11 cellular contexts compared by ENCODE assay signal in the genomic region with DNA sequence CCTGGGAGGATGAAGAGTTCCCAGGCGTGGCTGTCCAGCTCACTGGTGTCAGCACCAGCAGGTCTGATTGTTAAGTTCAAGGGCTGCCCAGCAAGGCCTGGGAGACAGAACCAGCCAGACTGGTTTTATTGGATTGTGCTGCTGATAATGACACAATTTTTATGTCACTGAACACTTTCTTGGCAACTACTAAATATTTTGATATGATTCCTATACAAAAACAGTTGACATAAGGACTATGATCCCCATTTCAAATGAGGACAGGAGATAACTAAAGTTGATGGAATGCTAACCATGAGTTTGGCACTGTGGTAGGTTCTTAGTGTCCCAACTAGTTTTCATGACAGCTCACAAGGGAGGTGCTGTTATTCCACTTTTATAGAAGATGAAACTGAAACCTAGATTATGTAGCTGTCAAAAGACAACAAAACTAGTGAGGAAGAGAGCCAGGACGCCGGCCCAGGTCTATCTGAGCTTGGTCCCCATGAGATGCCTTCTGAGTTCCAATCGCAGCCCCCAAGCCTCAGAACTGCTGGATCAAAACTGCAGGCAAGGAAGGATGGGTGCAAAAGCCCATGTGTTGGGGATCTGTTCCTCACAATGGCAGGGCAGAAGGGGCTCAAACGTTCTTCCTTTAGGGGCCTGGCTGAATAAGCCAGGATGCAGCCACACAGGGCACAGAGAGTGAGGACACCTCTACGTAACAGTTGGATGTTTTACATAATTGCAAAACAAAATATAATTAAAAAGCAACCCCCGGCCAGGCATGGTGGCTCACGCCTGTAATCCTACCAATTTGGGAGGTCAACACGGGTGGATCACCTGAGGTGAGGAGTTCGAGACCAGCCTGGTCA. TPM values are rescaled to one million over a fixed set of nuclear protein-coding genes. Genes with fewer than 3 reads are reported as not detected.
A peak's percentile ranks its signal among the peaks of the same experiment; 100 is the strongest.
DNase-seq lines count a peak whose midpoint lies in the region; ATAC-seq and TF ChIP-seq lines count a peak whose summit lies in the region.
"Had no signal": no experiment of that assay in that cellular context is flagged by ENCODE, and none has a peak within 500 bp of the region (broad histone marks: within the 10 kb centered on the region; RNA-seq: fewer than 3 reads in every experiment).

No MANE protein-coding gene starts in this region.

- no peak overlapping the region for H3K4me3 Mint-ChIP-seq in activated CD4-positive, alpha-beta T cell treated with anti-CD3 and anti-CD28 coated beads, Interleukin-2, amount 10 ng/mL, durations not matched to agents 7 days and 5 days
- no peak overlapping the region for H3K4me3 Mint-ChIP-seq in activated CD4-positive, alpha-beta T cell treated with anti-CD3 and anti-CD28 coated beads, Interleukin-2, amount 10 ng/mL, durations not matched to agents 24 days and 14 days
- no peak overlapping the region for H3K4me3 Mint-ChIP-seq in T-helper 17 cell

- CTCF ChIA-PET in activated CD4-positive, alpha-beta T cell treated with anti-CD3 and anti-CD28 coated beads, Interleukin-2, amount 10 ng/mL, durations not matched to agents 7 days and 5 days (lab: Charles Lee): no interaction called here

- peaks cover 13% of the 10 kb centered on the region for H3K4me1 Mint-ChIP-seq in activated CD4-positive, alpha-beta T cell treated with anti-CD3 and anti-CD28 coated beads, Interleukin-2, amount 10 ng/mL, durations not matched to agents 7 days and 5 days
- H3K4me1 Mint-ChIP-seq in activated CD4-positive, alpha-beta T cell treated with anti-CD3 and anti-CD28 coated beads, Interleukin-2, amount 10 ng/mL, durations not matched to agents 24 days and 14 days: peaks cover 2% of the 10 kb centered on the region
- peaks cover 6% of the 10 kb centered on the region for H3K4me1 Mint-ChIP-seq in T-helper 17 cell

- H3K27ac ChIP-seq in dorsolateral prefrontal cortex: peak overlapping the region in 56 of 59 donors; percentile 9 to 100 (median 82)
- H3K27ac ChIP-seq in lower lobe of right lung: no peak overlapping the region
- H3K27ac ChIP-seq in upper lobe of left lung: peak overlapping the region; percentile 46 to 67 (median 50)
- H3K27ac ChIP-seq: SK-N-MC had no signal

- no peak for DNase-seq in activated CD4-positive, alpha-beta T cell treated with anti-CD3 and anti-CD28 coated beads, Interleukin-2, amount 10 ng/mL, durations not matched to agents 7 days and 5 days
- DNase-seq in activated CD4-positive, alpha-beta T cell treated with anti-CD3 and anti-CD28 coated beads, Interleukin-2, amount 10 ng/mL, durations not matched to agents 24 days and 14 days: no peak
- DNase-seq in dorsolateral prefrontal cortex (no peak), lower lobe of right lung (no peak), upper lobe of left lung (peak in 1 of 2 donors; percentile 81), GM03348 (ENCODE audit: low spot score) (no peak), T-helper 17 cell (no peak)
- DNase-seq: DMS 273 treated with DMSO at 0.1 percent for 48 hours, NCI-H446 had no signal

- ATAC-seq in lower lobe of right lung (peak; percentile 88 to 90), upper lobe of left lung (ENCODE audit: low FRiP score in 2 of 2) (peak; percentile 48 to 70), T-helper 17 cell (no peak), HG02610 (IDR thresholded peaks at IDR 0.05; ENCODE audit: unreplicated experiment) (no peak)

- H3K4me3 ChIP-seq in dorsolateral prefrontal cortex: no peak overlapping the region
- no peak overlapping the region for H3K4me3 ChIP-seq in lower lobe of right lung
- no peak overlapping the region for H3K4me3 ChIP-seq in upper lobe of left lung
- H3K4me3 ChIP-seq: SK-N-MC had no signal

- no peaks in the 10 kb centered on the region for H3K9me3 ChIP-seq in lower lobe of right lung
- H3K9me3 ChIP-seq in upper lobe of left lung: no peaks in the 10 kb centered on the region
- H3K9me3 ChIP-seq in T-helper 17 cell (ENCODE audit: control insufficient read depth, low read length, poor library complexity, severe bottlenecking): no peaks in the 10 kb centered on the region

- intact Hi-C loops in activated CD4-positive, alpha-beta T cell treated with anti-CD3 and anti-CD28 coated beads, Interleukin-2, amount 10 ng/mL, durations not matched to agents 24 days and 14 days (cut with micrococcal nuclease): no loop called here
- intact Hi-C loops in dorsolateral prefrontal cortex (cut with DNase I): no loop called here
- intact Hi-C loops in lower lobe of right lung (cut with DNase I): no loop called here

- no peak for TF ChIP-seq CTCF in dorsolateral prefrontal cortex (IDR thresholded peaks at IDR 0.05 in 54 of 56, conservative IDR thresholded peaks at IDR 0.05 in 2 of 56; ENCODE audit: low read depth in 1 of 56, partially characterized antibody in 56 of 56)
- no peak for TF ChIP-seq CTCF in lower lobe of right lung (IDR thresholded peaks at IDR 0.05)
- no peak for TF ChIP-seq CTCF in upper lobe of left lung (IDR thresholded peaks at IDR 0.05)

- TF ChIP-seq EP300 in upper lobe of left lung (IDR thresholded peaks at IDR 0.05): no peak

- H3K27ac Mint-ChIP-seq in activated CD4-positive, alpha-beta T cell treated with anti-CD3 and anti-CD28 coated beads, Interleukin-2, amount 10 ng/mL, durations not matched to agents 7 days and 5 days: peak overlapping the region; percentile 25
- no peak overlapping the region for H3K27ac Mint-ChIP-seq in activated CD4-positive, alpha-beta T cell treated with anti-CD3 and anti-CD28 coated beads, Interleukin-2, amount 10 ng/mL, durations not matched to agents 24 days and 14 days
- H3K27ac Mint-ChIP-seq in T-helper 17 cell: no peak overlapping the region

- H3K4me1 ChIP-seq in lower lobe of right lung (peaks cover 10% of the 10 kb centered on the region), upper lobe of left lung (peaks cover 6 to 22% (median 14%) of the 10 kb centered on the region in 4 donors)

- H3K27me3 Mint-ChIP-seq in activated CD4-positive, alpha-beta T cell treated with anti-CD3 and anti-CD28 coated beads, Interleukin-2, amount 10 ng/mL, durations not matched to agents 7 days and 5 days: no peaks in the 10 kb centered on the region
- no peaks in the 10 kb centered on the region for H3K27me3 Mint-ChIP-seq in activated CD4-positive, alpha-beta T cell treated with anti-CD3 and anti-CD28 coated beads, Interleukin-2, amount 10 ng/mL, durations not matched to agents 24 days and 14 days
- H3K27me3 Mint-ChIP-seq in T-helper 17 cell: peaks cover 32% of the 10 kb centered on the region

- no peaks in the 10 kb centered on the region for H3K9me3 Mint-ChIP-seq in activated CD4-positive, alpha-beta T cell treated with anti-CD3 and anti-CD28 coated beads, Interleukin-2, amount 10 ng/mL, durations not matched to agents 7 days and 5 days
- H3K9me3 Mint-ChIP-seq in activated CD4-positive, alpha-beta T cell treated with anti-CD3 and anti-CD28 coated beads, Interleukin-2, amount 10 ng/mL, durations not matched to agents 24 days and 14 days: no peaks in the 10 kb centered on the region

- WGBS in upper lobe of left lung, 2 donors: 81 to 84% methylated on average over 10 of the region's 10 CpGs

- TF ChIP-seq POLR2A in upper lobe of left lung (IDR thresholded peaks at IDR 0.05): no peak

- H3K27me3 ChIP-seq in dorsolateral prefrontal cortex (no peaks in the 10 kb centered on the region), lower lobe of right lung (ENCODE audit: low read depth) (no peaks in the 10 kb centered on the region), upper lobe of left lung (no peaks in the 10 kb centered on the region)

- H3K36me3 Mint-ChIP-seq in activated CD4-positive, alpha-beta T cell treated with anti-CD3 and anti-CD28 coated beads, Interleukin-2, amount 10 ng/mL, durations not matched to agents 7 days and 5 days (ENCODE audit: low read depth): no peaks in the 10 kb centered on the region
- no peaks in the 10 kb centered on the region for H3K36me3 Mint-ChIP-seq in activated CD4-positive, alpha-beta T cell treated with anti-CD3 and anti-CD28 coated beads, Interleukin-2, amount 10 ng/mL, durations not matched to agents 24 days and 14 days (ENCODE audit: low read depth)
- peaks cover 2% of the 10 kb centered on the region for H3K36me3 Mint-ChIP-seq in T-helper 17 cell (ENCODE audit: low read depth)

- H3K36me3 ChIP-seq in lower lobe of right lung: no peaks in the 10 kb centered on the region
- no peaks in the 10 kb centered on the region for H3K36me3 ChIP-seq in upper lobe of left lung

- POLR2A ChIA-PET in activated CD4-positive, alpha-beta T cell treated with anti-CD3 and anti-CD28 coated beads, Interleukin-2, amount 10 ng/mL, durations not matched to agents 7 days and 5 days (lab: Charles Lee): no interaction called here

RNA-seq across cellular contexts. Expression of a gene that starts 52.8 kb away (rescaled TPM):
- not detected for total RNA-seq in activated CD4-positive, alpha-beta T cell treated with anti-CD3 and anti-CD28 coated beads, Interleukin-2, amount 10 ng/mL, durations not matched to agents 7 days and 5 days
- total RNA-seq in activated CD4-positive, alpha-beta T cell treated with anti-CD3 and anti-CD28 coated beads, Interleukin-2, amount 10 ng/mL, durations not matched to agents 24 days and 14 days: not detected in 2 replicates
- total RNA-seq in dorsolateral prefrontal cortex (100 to 1,000 TPM in 118 of 120 experiments, 10 to 100 TPM in 2; 94.0 to 204 (median 136) TPM), lower lobe of right lung (27.9 TPM), upper lobe of left lung (10 to 100 TPM; 27.0 to 54.7 (median 36.8) TPM), T-helper 17 cell (not detected)

Comparison
In these comparisons a context has a peak if more than half of its experiments do, and no peak if none do; other contexts are left out.
1. ATAC-seq: peak in lower lobe of right lung (2 of 2) and upper lobe of left lung (2 of 2); none in T-helper 17 cell (single experiment) and HG02610 (single experiment).
2. RNA of a gene that starts 52.8 kb away (total RNA-seq): 94.0 to 204 TPM in dorsolateral prefrontal cortex, 27.0 to 54.7 TPM in upper lobe of left lung and 27.9 TPM in lower lobe of right lung (single experiment); not detected in T-helper 17 cell, not detected in activated CD4-positive, alpha-beta T cell treated with anti-CD3 and anti-CD28 coated beads, Interleukin-2, amount 10 ng/mL, durations not matched to agents 7 days and 5 days and not detected in activated CD4-positive, alpha-beta T cell treated with anti-CD3 and anti-CD28 coated beads, Interleukin-2, amount 10 ng/mL, durations not matched to agents 24 days and 14 days; every median in the first group is over 10 times any median in the second.